39 cellular contexts compared by ENCODE assay signal in the genomic region with DNA sequence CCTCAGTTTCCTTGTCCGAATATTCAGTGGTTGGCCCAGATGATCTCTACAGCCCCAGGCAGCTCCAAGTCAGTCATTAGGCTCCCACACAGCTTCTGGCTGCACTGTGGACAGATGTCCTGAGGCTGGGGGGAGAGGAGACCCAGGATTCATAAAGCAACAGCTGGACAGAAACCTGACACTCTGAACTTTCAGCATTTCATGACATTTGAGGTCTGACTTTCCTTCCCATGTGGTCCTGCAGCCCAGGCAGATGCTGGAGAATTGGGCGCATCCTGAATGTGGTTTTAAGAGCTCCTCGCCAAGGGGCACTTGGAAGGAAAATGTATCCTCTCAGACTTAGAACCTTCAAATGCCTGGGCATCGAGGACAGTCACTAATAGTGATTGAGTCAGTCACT.
"Had no signal": no experiment of that assay in that cellular context is flagged by ENCODE, and none has a peak within 500 bp of the region (broad histone marks: within the 10 kb centered on the region; RNA-seq: fewer than 3 reads in every experiment).

No MANE protein-coding gene starts in this region.

- H3K27ac ChIP-seq: brain microvascular endothelial cell, Peyer's patch, RWPE1, VCaP had no signal

- H3K4me1 ChIP-seq: Peyer's patch had no signal

- ATAC-seq: activated CD8-positive, alpha-beta memory T cell treated with anti-CD3 and anti-CD28 coated beads, Interleukin-2, amount 10 ng/mL, durations not matched to agents 7 days and 5 days; activated T-cell treated with anti-CD3 and anti-CD28 coated beads, Interleukin-2, amount 50 U/mL, for 72 hours; activated T-helper 17 cell treated with anti-CD3 and anti-CD28 coated beads, Interleukin-2, amount 50 U/mL, for 72 hours; PC-3; Right ventricle myocardium inferior had no signal

- H3K27me3 ChIP-seq: brain microvascular endothelial cell, Peyer's patch had no signal

- H3K4me3 ChIP-seq: Peyer's patch had no signal

- H3K9me3 ChIP-seq: Peyer's patch had no signal

- DNase-seq: activated CD4-positive, alpha-beta memory T cell treated with anti-CD3 and anti-CD28 coated beads, Interleukin-2, amount 10 ng/mL, durations not matched to agents 7 days and 5 days; activated CD4-positive, alpha-beta T cell treated with anti-CD3 and anti-CD28 coated beads for 1 hour; activated CD4-positive, alpha-beta T cell treated with anti-CD3 and anti-CD28 coated beads for 48 hours; activated CD4-positive, CD25-positive, alpha-beta regulatory T cell; activated CD8-positive, alpha-beta memory T cell treated with anti-CD3 and anti-CD28 coated beads for 24 hours; activated CD8-positive, alpha-beta memory T cell treated with anti-CD3 and anti-CD28 coated beads, Interleukin-2, amount 10 ng/mL, durations not matched to agents 7 days and 5 days; activated CD8-positive, alpha-beta memory T cell treated with anti-CD3 and anti-CD28 coated beads, Interleukin-2, amount 50 U/mL, for 48 hours; activated effector memory CD4-positive, alpha-beta T cell treated with anti-CD3 and anti-CD28 coated beads, Interleukin-2, amount 50 U/mL, for 16 hours; activated naive CD4-positive, alpha-beta T cell; activated naive CD4-positive, alpha-beta T cell treated with anti-CD3 and anti-CD28 coated beads, Interleukin-2, amount 50 U/mL, for 16 hours; activated naive CD8-positive, alpha-beta T cell treated with anti-CD3 and anti-CD28 coated beads for 36 hours; activated T-cell treated with anti-CD3 and anti-CD28 coated beads, Interleukin-2, amount 50 U/mL, for 72 hours; amniotic stem cell; aorta; brain microvascular endothelial cell; central memory CD4-positive, alpha-beta T cell; Kasumi-1; KG1; MM.1S; NCI-H1092; NCI-H1436 treated with DMSO at 0.1 percent for 48 hours; NCI-H1694 treated with DMSO at 0.1 percent for 48 hours; NCI-H2029; NCI-H2227 treated with DMSO at 0.1 percent for 48 hours; NCI-H446; NCI-H510A treated with DMSO at 0.1 percent for 48 hours; NCI-H748 treated with DMSO at 0.1 percent for 48 hours; NK-92 treated with Interleukin-12 subunit alpha and Interleukin-12 subunit beta, amount 100 ng/mL, for 24 hours; PC-3; Peyer's patch; SIG-M5; SW 1271; T-helper 1 cell; T-helper 2 cell; T-helper 9 cell had no signal

- H3K36me3 ChIP-seq: brain microvascular endothelial cell, Peyer's patch had no signal
